ENCODE assay signal across 21 cellular contexts in the genomic region with DNA sequence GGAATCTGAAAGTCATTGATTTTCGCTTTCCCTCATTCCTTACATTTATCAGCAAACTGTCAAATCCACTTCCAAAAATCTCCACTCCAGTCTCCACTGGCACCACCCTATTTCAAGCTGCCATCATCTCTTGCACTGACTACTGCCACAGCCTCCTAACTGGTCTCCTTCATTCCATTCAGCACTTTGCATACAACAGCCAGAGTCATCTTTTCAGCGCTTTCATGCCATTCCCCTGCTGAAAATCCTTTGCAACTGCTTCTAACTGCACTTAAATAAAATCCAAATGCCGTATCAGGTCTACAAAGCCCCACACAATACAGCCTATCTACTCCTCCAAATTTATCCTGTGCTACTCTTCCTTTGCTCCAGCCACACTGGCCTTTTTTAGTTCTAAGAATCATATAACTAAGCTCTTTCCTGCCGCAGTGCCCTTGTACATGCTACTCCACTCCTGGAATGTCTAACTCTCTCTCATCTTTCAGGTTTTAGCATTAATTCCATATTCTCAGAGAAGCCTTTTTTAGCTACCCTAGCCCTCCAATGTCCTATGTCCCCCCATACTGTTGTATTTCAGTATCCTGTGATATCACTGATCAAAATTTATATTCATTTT.
"Had no signal": no experiment of that assay in that cellular context is flagged by ENCODE, and none has a peak within 500 bp of the region (broad histone marks: within the 10 kb centered on the region; RNA-seq: fewer than 3 reads in every experiment).

No MANE protein-coding gene starts in this region.

- H3K9me3 ChIP-seq: adrenal gland, left ventricle myocardium inferior, sigmoid colon had no signal

- H3K4me2 ChIP-seq: hepatocyte had no signal

- DNase-seq: activated CD4-positive, alpha-beta T cell treated with anti-CD3 and anti-CD28 coated beads, Interleukin-2, amount 50 U/mL, for 4 hours; activated CD8-positive, alpha-beta memory T cell treated with anti-CD3 and anti-CD28 coated beads for 24 hours; activated CD8-positive, alpha-beta memory T cell treated with anti-CD3 and anti-CD28 coated beads, Interleukin-2, amount 50 U/mL, for 4 hours; activated T-cell treated with anti-CD3 and anti-CD28 coated beads, Interleukin-2, amount 50 U/mL, for 24 hours; adrenal gland; cerebellar nuclear complex; cortex of kidney; foreskin fibroblast; glutamatergic neuron; left ventricle myocardium inferior; nucleus accumbens; posterior cingulate gyrus; retina; sigmoid colon; stimulated activated CD4-positive, alpha-beta T cell treated with anti-CD3 and anti-CD28 coated beads, Interleukin-2, amount 100 ng/mL, for 48 hours; stimulated activated CD8-positive, alpha-beta memory T cell treated with anti-CD3 and anti-CD28 coated beads, Interleukin-4, amount 100 ng/mL, for 48 hours; stimulated activated naive B cell treated with anti-CD40 and anti-IgM and Interleukin-4, amounts not matched to agents 10 μg/mL and 1 μg/mL and 100 μg/mL, for 72 hours; T-helper 1 cell had no signal

- H3K27ac ChIP-seq: adrenal gland, hepatocyte, left ventricle myocardium inferior had no signal

- H2AFZ ChIP-seq: hepatocyte had no signal

- H3K4me3 ChIP-seq: adrenal gland, hepatocyte, left ventricle myocardium inferior, sigmoid colon had no signal

- H3K27me3 ChIP-seq: adrenal gland, hepatocyte, sigmoid colon had no signal

- H3K36me3 ChIP-seq: adrenal gland, left ventricle myocardium inferior, sigmoid colon had no signal

- ATAC-seq: activated T-helper 17 cell treated with anti-CD3 and anti-CD28 coated beads, Interleukin-2, amount 50 U/mL, for 72 hours; natural killer cell treated with Interleukin-12 subunit alpha and Interleukin-12 subunit beta and Interleukin-15 and Interleukin-18, amount 100 ng/mL, for 72 hours; stimulated activated naive B cell treated with anti-CD40 and anti-IgM and Interleukin-4, amounts not matched to agents 10 μg/mL and 1 μg/mL and 100 μg/mL, for 72 hours had no signal
